23 cellular contexts compared by ENCODE assay signal in the genomic region with DNA sequence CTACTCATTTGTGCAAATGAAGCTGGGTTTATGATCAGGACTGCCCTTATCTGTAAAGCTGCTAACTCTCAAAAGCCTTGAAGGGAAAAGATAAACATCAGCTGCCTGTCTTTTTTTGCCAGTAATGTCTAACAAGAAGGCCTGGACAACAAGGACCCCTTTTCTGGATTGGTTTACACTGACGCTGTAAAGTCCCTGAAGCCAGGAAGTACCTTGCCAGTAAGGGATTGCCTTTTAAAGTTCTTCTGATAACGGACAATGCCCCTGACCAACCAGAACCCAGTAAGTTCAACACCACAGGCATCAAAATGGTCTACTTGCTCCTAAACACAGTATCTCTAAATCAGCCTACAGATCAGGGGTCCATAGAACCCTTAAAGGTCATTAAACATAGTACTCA.
A peak's percentile ranks its signal among the peaks of the same experiment; 100 is the strongest.
DNase-seq lines count a peak whose midpoint lies in the region; TF ChIP-seq lines count a peak whose summit lies in the region.
"Had no signal": no experiment of that assay in that cellular context is flagged by ENCODE, and none has a peak within 500 bp of the region (broad histone marks: within the 10 kb centered on the region; RNA-seq: fewer than 3 reads in every experiment).

No MANE protein-coding gene starts in this region.

- no peak overlapping the region for H3K27ac Mint-ChIP-seq in Caco-2 (ENCODE audit: unreplicated experiment)
- H3K27ac Mint-ChIP-seq: activated naive CD8-positive, alpha-beta T cell treated with anti-CD3 and anti-CD28 coated beads, Interleukin-2, amount 10 ng/mL, durations not matched to agents 7 days and 5 days; activated T-cell treated with anti-CD3 and anti-CD28 coated beads, Interleukin-2, amount 50 U/mL, for 24 hours had no signal

- CTCF ChIA-PET in Caco-2 (lab: Charles Lee), result interaction anchor here (0.7 to 1.5 kb wide), 2 partner anchors 324 to 349 kb away, joined by 3 read pairs; partner anchors contain the start of gene STAG1

- H3K36me3 Mint-ChIP-seq in Caco-2 (ENCODE audit: insufficient read depth, unreplicated experiment), result peaks cover 18% of the 10 kb centered on the region

- POLR2A ChIA-PET in Caco-2 (lab: Charles Lee), result interaction anchor here (0.7 kb wide), 1 partner anchor 140 kb away, joined by 8 read pairs; no protein-coding TSS in a partner anchor

- BruUV-seq in Caco-2 (replicated peaks; lab: Mats Ljungman, UMichigan), result no TSS peak

- H3K4me3 Mint-ChIP-seq in Caco-2 (ENCODE audit: unreplicated experiment), result no peak overlapping the region
- H3K4me3 Mint-ChIP-seq: activated naive CD8-positive, alpha-beta T cell treated with anti-CD3 and anti-CD28 coated beads, Interleukin-2, amount 10 ng/mL, durations not matched to agents 7 days and 5 days; activated T-cell treated with anti-CD3 and anti-CD28 coated beads, Interleukin-2, amount 50 U/mL, for 24 hours; effector memory CD8-positive, alpha-beta T cell; T-cell had no signal

- no peak for TF ChIP-seq CTCF in Caco-2 (IDR thresholded peaks at IDR 0.05; ENCODE audit: insufficient read depth in 1 of 2, low read depth in 1 of 2, low read length in 1 of 2, severe bottlenecking in 1 of 2, unreplicated experiment in 1 of 2)
- no peak for TF ChIP-seq CTCF in fibroblast of the aortic adventitia (IDR thresholded peaks at IDR 0.05; ENCODE audit: insufficient read depth, low read length)

- peak overlapping the region; percentile 50 for H3K27ac ChIP-seq in mesodermal cell (ENCODE audit: low read depth, low read length, severe bottlenecking)
- H3K27ac ChIP-seq: BLaER1, foreskin keratinocyte, heart left ventricle, psoas muscle, tibial nerve had no signal

- WGBS in mesodermal cell (ENCODE audit: insufficient coverage in 2 of 2), 2 experiments, result 80 to 85% methylated on average over 2 of the region's 2 CpGs

- H3K4me1 Mint-ChIP-seq in Caco-2 (ENCODE audit: low read depth, unreplicated experiment), result peaks cover 10% of the 10 kb centered on the region
- H3K4me1 Mint-ChIP-seq: activated naive CD8-positive, alpha-beta T cell treated with anti-CD3 and anti-CD28 coated beads, Interleukin-2, amount 10 ng/mL, durations not matched to agents 7 days and 5 days; T-cell had no signal

- no peaks in the 10 kb centered on the region for H3K27me3 ChIP-seq in Caco-2 (replicated peaks; ENCODE audit: control insufficient read depth, insufficient read depth, low read length)
- H3K27me3 ChIP-seq: BLaER1, foreskin keratinocyte, heart left ventricle, tibial nerve had no signal

- H3K9me3 ChIP-seq in Caco-2 (no peaks in the 10 kb centered on the region), mesodermal cell (ENCODE audit: control insufficient read depth, low read length) (no peaks in the 10 kb centered on the region)
- H3K9me3 ChIP-seq: BLaER1, heart left ventricle, psoas muscle, tibial nerve had no signal

- DNase-seq in Caco-2, result peak; percentile 30 to 59
- peak; percentile 87 for DNase-seq in SK-N-DZ (ENCODE audit: low spot score)
- DNase-seq in fibroblast of the aortic adventitia (ENCODE audit: low read depth), result peak; percentile 2
- no peak for DNase-seq in NCI-H2107 (lab: John Stamatoyannopoulos, UW)
- no peak for DNase-seq in medulla oblongata (ENCODE audit: extremely low spot score)
- DNase-seq in DMS 273 (lab: John Stamatoyannopoulos, UW; ENCODE audit: unreplicated experiment), result no peak
- DNase-seq: activated CD4-positive, alpha-beta T cell treated with anti-CD3 and anti-CD28 coated beads, Interleukin-2, amount 50 U/mL, for 1 hour; activated gamma-delta T cell treated with Interleukin-2 at 50 U/mL for 16 hours; activated naive CD8-positive, alpha-beta T cell treated with anti-CD3 and anti-CD28 coated beads, Interleukin-2, amount 10 ng/mL, durations not matched to agents 7 days and 5 days; activated T-cell treated with anti-CD3 and anti-CD28 coated beads, Interleukin-2, amount 50 U/mL, for 24 hours; caudate nucleus; effector memory CD8-positive, alpha-beta T cell; foreskin keratinocyte; heart left ventricle; NCI-H1048; psoas muscle; SIG-M5; stimulated activated CD4-positive, alpha-beta T cell treated with anti-CD3 and anti-CD28 coated beads, Interleukin-2, amount 100 ng/mL, for 48 hours; T-cell had no signal

- H3K27me3 Mint-ChIP-seq in Caco-2 (ENCODE audit: insufficient read depth, unreplicated experiment), result no peaks in the 10 kb centered on the region
- H3K27me3 Mint-ChIP-seq: activated naive CD8-positive, alpha-beta T cell treated with anti-CD3 and anti-CD28 coated beads, Interleukin-2, amount 10 ng/mL, durations not matched to agents 7 days and 5 days; activated T-cell treated with anti-CD3 and anti-CD28 coated beads, Interleukin-2, amount 50 U/mL, for 24 hours; effector memory CD8-positive, alpha-beta T cell; T-cell had no signal

- no peaks in the 10 kb centered on the region for H3K36me3 ChIP-seq in Caco-2 (ENCODE audit: control insufficient read depth, insufficient read depth, low read length)
- peaks cover 14% of the 10 kb centered on the region for H3K36me3 ChIP-seq in mesodermal cell (ENCODE audit: control insufficient read depth, insufficient read depth, low read length)

- H3K4me1 ChIP-seq in Caco-2 (peaks cover 10% of the 10 kb centered on the region; the same call in 1 of the 2 replicates), mesodermal cell (ENCODE audit: control insufficient read depth, insufficient read depth, low read length, poor library complexity, severe bottlenecking) (no peaks in the 10 kb centered on the region)
- H3K4me1 ChIP-seq: BLaER1, foreskin keratinocyte, heart left ventricle, psoas muscle, tibial nerve had no signal

- H3K4me3 ChIP-seq in Caco-2 (ENCODE audit: low read depth, low read length) (no peak overlapping the region), fibroblast of the aortic adventitia (ENCODE audit: low read depth, low read length) (no peak overlapping the region), mesodermal cell (ENCODE audit: extremely low read depth, insufficient read depth, low read length, poor library complexity, severe bottlenecking) (no peak overlapping the region)
- H3K4me3 ChIP-seq: BLaER1, heart left ventricle, lung, psoas muscle, tibial nerve had no signal

- no peaks in the 10 kb centered on the region for H3K9me3 Mint-ChIP-seq in Caco-2 (ENCODE audit: unreplicated experiment)
- H3K9me3 Mint-ChIP-seq: activated naive CD8-positive, alpha-beta T cell treated with anti-CD3 and anti-CD28 coated beads, Interleukin-2, amount 10 ng/mL, durations not matched to agents 7 days and 5 days; activated T-cell treated with anti-CD3 and anti-CD28 coated beads, Interleukin-2, amount 50 U/mL, for 24 hours; effector memory CD8-positive, alpha-beta T cell; T-cell had no signal

- intact Hi-C loops in Caco-2 (cut with micrococcal nuclease; ENCODE audit: unreplicated experiment), result no loop called here

Comparison
In these comparisons a context has a peak if more than half of its experiments do, and no peak if none do; other contexts are left out.
1. DNase-seq: peak in Caco-2 (2 of 2), SK-N-DZ (single experiment) and fibroblast of the aortic adventitia (single experiment); none in NCI-H2107 (single experiment), medulla oblongata (single experiment) and DMS 273 (single experiment).